ENCODE assay signal across 8 cellular contexts in the genomic region with DNA sequence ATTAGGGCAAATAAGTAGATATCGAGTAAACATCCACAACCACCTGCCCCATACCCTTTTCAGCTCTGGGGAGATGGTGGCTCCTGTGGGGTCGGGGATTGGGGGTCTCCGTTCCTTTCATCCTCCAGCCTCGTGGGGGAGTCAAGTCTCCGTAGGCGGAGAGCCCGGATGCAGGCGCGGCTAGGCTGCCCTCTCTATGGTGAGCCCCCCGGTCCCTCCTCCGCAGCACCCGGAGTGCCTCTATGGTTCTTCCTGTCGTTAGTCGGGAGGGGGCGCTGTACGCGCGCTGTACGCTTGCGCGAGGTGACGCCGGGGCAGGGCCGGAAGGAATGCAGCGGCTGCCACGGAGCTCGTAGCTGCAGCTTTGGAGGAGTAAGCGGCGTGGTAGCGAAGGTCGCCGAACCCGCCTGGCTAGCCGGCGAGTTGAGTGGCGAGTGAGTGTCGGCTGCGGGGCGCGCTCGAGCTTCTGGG. TPM values are rescaled to one million over a fixed set of nuclear protein-coding genes. Genes with fewer than 3 reads are reported as not detected.
DNase-seq lines count a peak whose midpoint lies in the region; ATAC-seq and TF ChIP-seq lines count a peak whose summit lies in the region.

No MANE protein-coding gene starts in this region.

- H3K27ac Mint-ChIP-seq in activated B cell treated with CpG ODN at 0.5 μM for 24 hours: peak overlapping the region; percentile 97

- TF ChIP-seq CTCF in AG09309 (IDR thresholded peaks at IDR 0.05; ENCODE audit: control insufficient read depth, insufficient read depth, low read depth, low read length, missing control alignments) (peak; percentile 86), activated B cell treated with CpG ODN at 0.5 μM for 24 hours (IDR thresholded peaks at IDR 0.05) (peak; percentile 50), spleen (IDR thresholded peaks at IDR 0.05 in 8 of 11, conservative IDR thresholded peaks at IDR 0.05 in 3 of 11) (peak; percentile 46 to 92 (median 80))

- CTCF ChIA-PET in activated B cell treated with CpG ODN at 0.5 μM for 24 hours (lab: Charles Lee): interaction anchor here (0.6 to 2.6 kb wide), 17 partner anchors 8 to 706 kb away, joined by 3 to 32 read pairs (median 4); a partner anchor contains a TSS

- H3K9me3 Mint-ChIP-seq in activated B cell treated with CpG ODN at 0.5 μM for 24 hours: no peaks in the 10 kb centered on the region

- H3K4me3 ChIP-seq in AG09309 (ENCODE audit: control insufficient read depth, low read depth, low read length): peak overlapping the region; percentile 68
- peak overlapping the region; percentile 74 to 96 (median 90) for H3K4me3 ChIP-seq in spleen

- peaks cover 30% of the 10 kb centered on the region for H3K36me3 Mint-ChIP-seq in activated B cell treated with CpG ODN at 0.5 μM for 24 hours (ENCODE audit: low read depth)

- no peaks in the 10 kb centered on the region for H3K27me3 Mint-ChIP-seq in activated B cell treated with CpG ODN at 0.5 μM for 24 hours

- POLR2A ChIA-PET in activated B cell treated with CpG ODN at 0.5 μM for 24 hours (lab: Charles Lee): interaction anchor here (0.7 to 1.2 kb wide), 3 partner anchors 181 to 332 kb away, joined by 3 to 11 read pairs (median 5); a partner anchor contains a TSS

- TF ChIP-seq POLR2A in spleen (IDR thresholded peaks at IDR 0.05): peak in 1 of 3 donors; percentile 22

- ATAC-seq in GM18870 (IDR thresholded peaks at IDR 0.05; ENCODE audit: unreplicated experiment): peak; percentile 98
- peak; percentile 97 for ATAC-seq in HG03108 (IDR thresholded peaks at IDR 0.05; ENCODE audit: unreplicated experiment)
- peak; percentile 96 for ATAC-seq in activated B cell treated with CpG ODN at 0.5 μM for 24 hours (ENCODE audit: low read depth)

- H3K27ac ChIP-seq in caudate nucleus (ENCODE audit: low read depth, low read length) (peak overlapping the region; percentile 86), spleen (peak overlapping the region; percentile 63 to 94 (median 88))

- no peaks in the 10 kb centered on the region for H3K27me3 ChIP-seq in spleen (replicated peaks in 1 of 7)

- H3K9me3 ChIP-seq in spleen: peaks cover 0 to 4% (median 0%) of the 10 kb centered on the region in 8 donors

- 3 to 25% (median 4%) methylated on average over 4 to 41 of the region's 41 CpGs for WGBS in spleen, 5 donors

- peaks cover 21% of the 10 kb centered on the region for H3K4me1 Mint-ChIP-seq in activated B cell treated with CpG ODN at 0.5 μM for 24 hours

- peak; percentile 43 for DNase-seq in AG09309 (ENCODE audit: low read depth)
- DNase-seq in NCI-H2196 (lab: John Stamatoyannopoulos, UW; ENCODE audit: unreplicated experiment): peak; percentile 95
- DNase-seq in activated B cell treated with CpG ODN at 0.5 μM for 24 hours: peak; percentile 96
- peak; percentile 15 to 92 (median 82) for DNase-seq in caudate nucleus (lab: John Stamatoyannopoulos, UW)
- DNase-seq in inferior parietal cortex (ENCODE audit: extremely low spot score): peak; percentile 97
- peak; percentile 99 for DNase-seq in spleen

- peak overlapping the region; percentile 99 for H3K4me3 Mint-ChIP-seq in activated B cell treated with CpG ODN at 0.5 μM for 24 hours

- intact Hi-C loops in activated B cell treated with CpG ODN at 0.5 μM for 24 hours (cut with micrococcal nuclease) (loop anchor here (1.0 to 10.0 kb wide), 6 partner anchors 72 to 809 kb away; a partner anchor contains a TSS), spleen (cut with DNase I; ENCODE audit: low total_unique reads) (no loop called here)

- peaks cover 0 to 26% (median 22%) of the 10 kb centered on the region in 6 donors for H3K36me3 ChIP-seq in spleen

- peaks cover 0 to 48% (median 19%) of the 10 kb centered on the region in 6 donors for H3K4me1 ChIP-seq in spleen

RNA-seq across cellular contexts. Expression of a gene that starts 14.8 kb away (rescaled TPM):
- not detected in 2 replicates for total RNA-seq in activated B cell treated with CpG ODN at 0.5 μM for 24 hours
- not detected for total RNA-seq in spleen
- polyA plus RNA-seq in spleen: not detected

Comparison
In these comparisons a context has a peak if more than half of its experiments do, and no peak if none do; other contexts are left out.
1. Peak in every context shown above with its lines: DNase-seq, ATAC-seq, H3K4me3 ChIP-seq and H3K27ac ChIP-seq.
2. DNase-seq: peak in every context shown above with its lines; median percentile 99 in spleen; 97 in inferior parietal cortex; 96 in activated B cell treated with CpG ODN at 0.5 μM for 24 hours; 95 in NCI-H2196; 82 in caudate nucleus; 43 in AG09309.